In the genomic region with DNA sequence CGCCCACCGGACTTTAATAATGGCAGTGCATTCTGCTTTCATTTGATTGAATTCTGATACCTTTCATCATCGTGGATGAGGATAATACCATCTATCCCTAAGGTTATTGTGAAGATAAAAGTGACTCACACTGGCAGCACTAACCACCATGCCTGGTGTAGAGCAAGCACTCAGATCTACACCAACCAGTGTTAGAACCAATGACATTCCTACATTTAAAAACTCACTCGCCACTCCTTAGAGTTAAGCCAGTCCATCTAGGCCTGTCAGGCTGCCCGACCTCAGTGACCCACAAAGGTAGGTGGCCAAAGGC, we compare ENCODE assay signal across 1 cellular context.
TF ChIP-seq lines count a peak whose summit lies in the region.

No MANE protein-coding gene starts in this region.

TF ChIP-seq in H1, 55 proteins besides CTCF, POLR2A, EP300 and RAD21 (continued from another document):
- TF ChIP-seq, protein P1, sequence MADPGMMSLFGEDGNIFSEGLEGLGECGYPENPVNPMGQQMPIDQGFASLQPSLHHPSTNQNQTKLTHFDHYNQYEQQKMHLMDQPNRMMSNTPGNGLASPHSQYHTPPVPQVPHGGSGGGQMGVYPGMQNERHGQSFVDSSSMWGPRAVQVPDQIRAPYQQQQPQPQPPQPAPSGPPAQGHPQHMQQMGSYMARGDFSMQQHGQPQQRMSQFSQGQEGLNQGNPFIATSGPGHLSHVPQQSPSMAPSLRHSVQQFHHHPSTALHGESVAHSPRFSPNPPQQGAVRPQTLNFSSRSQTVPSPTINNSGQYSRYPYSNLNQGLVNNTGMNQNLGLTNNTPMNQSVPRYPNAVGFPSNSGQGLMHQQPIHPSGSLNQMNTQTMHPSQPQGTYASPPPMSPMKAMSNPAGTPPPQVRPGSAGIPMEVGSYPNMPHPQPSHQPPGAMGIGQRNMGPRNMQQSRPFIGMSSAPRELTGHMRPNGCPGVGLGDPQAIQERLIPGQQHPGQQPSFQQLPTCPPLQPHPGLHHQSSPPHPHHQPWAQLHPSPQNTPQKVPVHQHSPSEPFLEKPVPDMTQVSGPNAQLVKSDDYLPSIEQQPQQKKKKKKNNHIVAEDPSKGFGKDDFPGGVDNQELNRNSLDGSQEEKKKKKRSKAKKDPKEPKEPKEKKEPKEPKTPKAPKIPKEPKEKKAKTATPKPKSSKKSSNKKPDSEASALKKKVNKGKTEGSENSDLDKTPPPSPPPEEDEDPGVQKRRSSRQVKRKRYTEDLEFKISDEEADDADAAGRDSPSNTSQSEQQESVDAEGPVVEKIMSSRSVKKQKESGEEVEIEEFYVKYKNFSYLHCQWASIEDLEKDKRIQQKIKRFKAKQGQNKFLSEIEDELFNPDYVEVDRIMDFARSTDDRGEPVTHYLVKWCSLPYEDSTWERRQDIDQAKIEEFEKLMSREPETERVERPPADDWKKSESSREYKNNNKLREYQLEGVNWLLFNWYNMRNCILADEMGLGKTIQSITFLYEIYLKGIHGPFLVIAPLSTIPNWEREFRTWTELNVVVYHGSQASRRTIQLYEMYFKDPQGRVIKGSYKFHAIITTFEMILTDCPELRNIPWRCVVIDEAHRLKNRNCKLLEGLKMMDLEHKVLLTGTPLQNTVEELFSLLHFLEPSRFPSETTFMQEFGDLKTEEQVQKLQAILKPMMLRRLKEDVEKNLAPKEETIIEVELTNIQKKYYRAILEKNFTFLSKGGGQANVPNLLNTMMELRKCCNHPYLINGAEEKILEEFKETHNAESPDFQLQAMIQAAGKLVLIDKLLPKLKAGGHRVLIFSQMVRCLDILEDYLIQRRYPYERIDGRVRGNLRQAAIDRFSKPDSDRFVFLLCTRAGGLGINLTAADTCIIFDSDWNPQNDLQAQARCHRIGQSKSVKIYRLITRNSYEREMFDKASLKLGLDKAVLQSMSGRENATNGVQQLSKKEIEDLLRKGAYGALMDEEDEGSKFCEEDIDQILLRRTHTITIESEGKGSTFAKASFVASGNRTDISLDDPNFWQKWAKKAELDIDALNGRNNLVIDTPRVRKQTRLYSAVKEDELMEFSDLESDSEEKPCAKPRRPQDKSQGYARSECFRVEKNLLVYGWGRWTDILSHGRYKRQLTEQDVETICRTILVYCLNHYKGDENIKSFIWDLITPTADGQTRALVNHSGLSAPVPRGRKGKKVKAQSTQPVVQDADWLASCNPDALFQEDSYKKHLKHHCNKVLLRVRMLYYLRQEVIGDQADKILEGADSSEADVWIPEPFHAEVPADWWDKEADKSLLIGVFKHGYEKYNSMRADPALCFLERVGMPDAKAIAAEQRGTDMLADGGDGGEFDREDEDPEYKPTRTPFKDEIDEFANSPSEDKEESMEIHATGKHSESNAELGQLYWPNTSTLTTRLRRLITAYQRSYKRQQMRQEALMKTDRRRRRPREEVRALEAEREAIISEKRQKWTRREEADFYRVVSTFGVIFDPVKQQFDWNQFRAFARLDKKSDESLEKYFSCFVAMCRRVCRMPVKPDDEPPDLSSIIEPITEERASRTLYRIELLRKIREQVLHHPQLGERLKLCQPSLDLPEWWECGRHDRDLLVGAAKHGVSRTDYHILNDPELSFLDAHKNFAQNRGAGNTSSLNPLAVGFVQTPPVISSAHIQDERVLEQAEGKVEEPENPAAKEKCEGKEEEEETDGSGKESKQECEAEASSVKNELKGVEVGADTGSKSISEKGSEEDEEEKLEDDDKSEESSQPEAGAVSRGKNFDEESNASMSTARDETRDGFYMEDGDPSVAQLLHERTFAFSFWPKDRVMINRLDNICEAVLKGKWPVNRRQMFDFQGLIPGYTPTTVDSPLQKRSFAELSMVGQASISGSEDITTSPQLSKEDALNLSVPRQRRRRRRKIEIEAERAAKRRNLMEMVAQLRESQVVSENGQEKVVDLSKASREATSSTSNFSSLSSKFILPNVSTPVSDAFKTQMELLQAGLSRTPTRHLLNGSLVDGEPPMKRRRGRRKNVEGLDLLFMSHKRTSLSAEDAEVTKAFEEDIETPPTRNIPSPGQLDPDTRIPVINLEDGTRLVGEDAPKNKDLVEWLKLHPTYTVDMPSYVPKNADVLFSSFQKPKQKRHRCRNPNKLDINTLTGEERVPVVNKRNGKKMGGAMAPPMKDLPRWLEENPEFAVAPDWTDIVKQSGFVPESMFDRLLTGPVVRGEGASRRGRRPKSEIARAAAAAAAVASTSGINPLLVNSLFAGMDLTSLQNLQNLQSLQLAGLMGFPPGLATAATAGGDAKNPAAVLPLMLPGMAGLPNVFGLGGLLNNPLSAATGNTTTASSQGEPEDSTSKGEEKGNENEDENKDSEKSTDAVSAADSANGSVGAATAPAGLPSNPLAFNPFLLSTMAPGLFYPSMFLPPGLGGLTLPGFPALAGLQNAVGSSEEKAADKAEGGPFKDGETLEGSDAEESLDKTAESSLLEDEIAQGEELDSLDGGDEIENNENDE (IDR thresholded peaks at IDR 0.05; ENCODE audit: insufficient replicate concordance, low read length) = no peak
- no peak for TF ChIP-seq EGR1 (IDR thresholded peaks at IDR 0.05; ENCODE audit: borderline replicate concordance, low read depth, low read length)
- TF ChIP-seq CBX8 (IDR thresholded peaks at IDR 0.05; ENCODE audit: borderline replicate concordance, low read depth, low read length) = no peak
- no peak for TF ChIP-seq YY1 (IDR thresholded peaks at IDR 0.05; ENCODE audit: low read depth, low read length)
- TF ChIP-seq EZH2 (IDR thresholded peaks at IDR 0.05; ENCODE audit: low read depth, low read length, severe bottlenecking) = no peak
- no peak for TF ChIP-seq BACH1 (IDR thresholded peaks at IDR 0.05; ENCODE audit: low read length)
- no peak for TF ChIP-seq GABPA (IDR thresholded peaks at IDR 0.05; ENCODE audit: borderline replicate concordance, insufficient read depth, low read length)
- no peak for TF ChIP-seq SIX5 (IDR thresholded peaks at IDR 0.05; ENCODE audit: low read depth, low read length)
- no peak for TF ChIP-seq ASH2L (IDR thresholded peaks at IDR 0.05; ENCODE audit: low read length)
- no peak for TF ChIP-seq KDM4A (IDR thresholded peaks at IDR 0.05; ENCODE audit: low read depth, low read length, severe bottlenecking)
- TF ChIP-seq CHD1 (IDR thresholded peaks at IDR 0.05; ENCODE audit: low read depth, low read length) = no peak
